11 cellular contexts compared by ENCODE assay signal in genomic region chr12:98224584-98225221, GRCh38.
A peak's percentile ranks its signal among the peaks of the same experiment; 100 is the strongest.
DNase-seq lines count a peak whose midpoint lies in the region; ATAC-seq and TF ChIP-seq lines count a peak whose summit lies in the region.
"Had no signal": no experiment of that assay in that cellular context is flagged by ENCODE, and none has a peak within 500 bp of the region (broad histone marks: within the 10 kb centered on the region; RNA-seq: fewer than 3 reads in every experiment).

No MANE protein-coding gene starts in this region.

- intact Hi-C loops in OCI-LY7 (cut with micrococcal nuclease; ENCODE audit: unreplicated experiment) (loop anchor here (1.0 to 5.0 kb wide), 2 partner anchors 37 to 108 kb away; no protein-coding TSS in a partner anchor), heart left ventricle (cut with DNase I) (no loop called here)

- no peaks in the 10 kb centered on the region for H3K79me2 ChIP-seq in OCI-LY7 (ENCODE audit: insufficient read depth, low read depth, low read length)

- H3K4me1 ChIP-seq in OCI-LY7 (ENCODE audit: insufficient read depth, low read length, poor library complexity, severe bottlenecking): peaks cover 51% of the 10 kb centered on the region
- no peaks in the 10 kb centered on the region for H3K4me1 ChIP-seq in heart left ventricle
- H3K4me1 ChIP-seq: vagina had no signal

- DNase-seq in OCI-LY7 (ENCODE audit: low spot score) (peak; percentile 77), NCI-H774 (lab: John Stamatoyannopoulos, UW) (no peak), GM10248 (ENCODE audit: extremely low spot score) (no peak), NCI-H187 treated with DMSO at 0.1 percent for 48 hours (lab: John Stamatoyannopoulos, UW) (no peak), heart left ventricle (no peak)
- DNase-seq: C1 segment of cervical spinal cord had no signal

- ATAC-seq in GM18519 (IDR thresholded peaks at IDR 0.05; ENCODE audit: low FRiP score, unreplicated experiment): peak; percentile 66
- peak; percentile 89 for ATAC-seq in GM21423 (IDR thresholded peaks at IDR 0.05; ENCODE audit: unreplicated experiment)
- peak; percentile 59 for ATAC-seq in HG03060 (IDR thresholded peaks at IDR 0.05; ENCODE audit: low read depth, unreplicated experiment)
- no peak for ATAC-seq in heart left ventricle

- CTCF ChIA-PET in OCI-LY7 (lab: Charles Lee; ENCODE audit: unreplicated experiment): interaction anchor here (0.9 to 1.1 kb wide), 2 partner anchors 12 to 18 kb away, joined by 3 read pairs; no protein-coding TSS in a partner anchor
- CTCF ChIA-PET in GM10248 (lab: Yijun Ruan, JAX): interaction anchor here (0.6 kb wide), 1 partner anchor 151 kb away, joined by 3 read pairs; no protein-coding TSS in a partner anchor

- H3K9me2 ChIP-seq in OCI-LY7 (ENCODE audit: insufficient read depth, low read length): no peaks in the 10 kb centered on the region

- H2AFZ ChIP-seq in OCI-LY7 (ENCODE audit: low read length): peak overlapping the region; percentile 81

- no peak for TF ChIP-seq CTCF in OCI-LY7 (conservative IDR thresholded peaks at IDR 0.05; ENCODE audit: low read length)
- no peak for TF ChIP-seq CTCF in GM10248 (IDR thresholded peaks at IDR 0.05; ENCODE audit: control extremely low read depth, extremely low read depth, low read depth, missing control alignments)
- no peak for TF ChIP-seq CTCF in heart left ventricle (IDR thresholded peaks at IDR 0.05)

- H3K27ac ChIP-seq in OCI-LY7 (ENCODE audit: low read depth, low read length, poor library complexity, severe bottlenecking) (peak overlapping the region; percentile 81), heart left ventricle (no peak overlapping the region)
- H3K27ac ChIP-seq: epithelial cell of prostate, vagina had no signal

- H3K27me3 ChIP-seq in heart left ventricle: peaks cover 0 to 8% (median 0%) of the 10 kb centered on the region in 9 donors
- H3K27me3 ChIP-seq: vagina had no signal

- peak overlapping the region; percentile 55 for H3K4me2 ChIP-seq in OCI-LY7 (ENCODE audit: low read length)

- H3K36me3 ChIP-seq in OCI-LY7 (ENCODE audit: insufficient read depth, low read length) (peaks cover 11% of the 10 kb centered on the region; the same call in 1 of the 2 replicates), heart left ventricle (no peaks in the 10 kb centered on the region)
- H3K36me3 ChIP-seq: vagina had no signal

- POLR2A ChIA-PET in OCI-LY7 (lab: Charles Lee) (interaction anchor here (0.6 to 3.1 kb wide), 13 partner anchors 10 to 153 kb away, joined by 3 to 17 read pairs (median 3); no protein-coding TSS in a partner anchor), GM10248 (lab: Yijun Ruan, JAX) (no interaction called here)

- H3K4me3 ChIP-seq in OCI-LY7 (ENCODE audit: low read depth, low read length, poor library complexity, severe bottlenecking): peak overlapping the region; percentile 29
- H3K4me3 ChIP-seq in heart left ventricle: no peak overlapping the region
- H3K4me3 ChIP-seq: vagina had no signal

- no TSS peak for BruUV-seq in OCI-LY7 (replicated peaks; lab: Mats Ljungman, UMichigan)

- TF ChIP-seq POLR2A in heart left ventricle (IDR thresholded peaks at IDR 0.05): no peak

- H3K9me3 ChIP-seq in OCI-LY7 (ENCODE audit: low read length) (peaks cover 24% of the 10 kb centered on the region; the same call in 1 of the 2 replicates), heart left ventricle (no peaks in the 10 kb centered on the region)
- H3K9me3 ChIP-seq: vagina had no signal

- WGBS in heart left ventricle, 4 donors: 41 to 54% (median 49%) methylated on average over 5 of the region's 5 CpGs

- H4K20me1 ChIP-seq in OCI-LY7 (ENCODE audit: insufficient read depth, low read length): no peaks in the 10 kb centered on the region

Comparison
In these comparisons a context has a peak if more than half of its experiments do, and no peak if none do; other contexts are left out.
1. ATAC-seq: peak in GM18519 (single experiment), GM21423 (single experiment) and HG03060 (single experiment); none in heart left ventricle (0 of 4).